ENCODE assay signal across 7 cellular contexts in the genomic region with DNA sequence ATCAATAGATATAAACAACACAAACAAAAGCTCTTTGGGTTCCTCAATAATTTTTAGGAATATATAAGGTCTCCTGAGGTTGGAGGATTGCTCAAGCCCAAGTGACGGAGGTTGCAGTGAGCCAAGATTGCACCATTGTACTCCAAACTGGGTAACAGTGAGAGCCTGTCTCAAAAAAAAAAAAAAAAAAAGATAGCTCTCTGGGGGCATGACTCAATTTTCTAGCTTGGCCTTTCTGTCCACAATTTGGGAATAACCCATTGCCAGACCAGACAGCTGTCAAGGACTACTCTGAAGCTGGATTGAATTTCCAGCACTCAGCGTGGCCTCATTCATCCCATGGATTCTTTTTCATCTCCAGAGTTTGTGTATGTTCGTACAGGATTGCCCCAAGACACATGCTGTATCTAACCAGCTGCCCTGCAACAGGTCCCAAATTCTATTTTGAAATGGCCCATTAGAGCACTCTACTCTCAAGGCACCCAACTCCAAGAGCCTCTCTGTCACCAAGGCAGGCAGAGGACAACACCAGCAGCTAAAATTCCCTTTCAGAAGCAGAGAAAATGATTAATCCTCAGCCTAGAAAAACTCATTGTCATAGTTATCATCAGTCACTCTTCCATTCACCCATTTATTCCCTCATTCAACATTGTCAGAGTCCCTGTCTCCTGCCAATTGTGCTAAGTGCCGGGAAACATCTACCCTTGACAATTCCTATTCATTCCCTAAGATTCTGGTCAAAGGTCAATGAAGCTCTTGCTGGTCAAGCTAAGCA. TPM values are rescaled to one million over a fixed set of nuclear protein-coding genes. Genes with fewer than 3 reads are reported as not detected.
DNase-seq lines count a peak whose midpoint lies in the region; ATAC-seq and TF ChIP-seq lines count a peak whose summit lies in the region.
"Had no signal": no experiment of that assay in that cellular context is flagged by ENCODE, and none has a peak within 500 bp of the region (broad histone marks: within the 10 kb centered on the region; RNA-seq: fewer than 3 reads in every experiment).

No MANE protein-coding gene starts in this region.

- POLR2A ChIA-PET in activated CD8-positive, alpha-beta T cell treated with anti-CD3 and anti-CD28 coated beads for 36 hours (lab: Charles Lee), result no interaction called here
- POLR2A ChIA-PET in activated CD8-positive, alpha-beta T cell treated with anti-CD3 and anti-CD28 coated beads, Interleukin-2, amount 10 ng/mL, durations not matched to agents 7 days and 5 days (lab: Charles Lee), result interaction anchor here (1.1 kb wide), 1 partner anchor 8 kb away, joined by 4 read pairs; no protein-coding TSS in a partner anchor

- CTCF ChIA-PET in activated CD8-positive, alpha-beta T cell treated with anti-CD3 and anti-CD28 coated beads for 36 hours (lab: Charles Lee), result interaction anchor here (0.9 to 1.3 kb wide), 7 partner anchors 8 to 236 kb away, joined by 3 to 4 read pairs (median 3); no protein-coding TSS in a partner anchor
- CTCF ChIA-PET in activated CD8-positive, alpha-beta T cell treated with anti-CD3 and anti-CD28 coated beads, Interleukin-2, amount 10 ng/mL, durations not matched to agents 7 days and 5 days (lab: Charles Lee), result interaction anchor here (0.8 to 2.9 kb wide), 3 partner anchors 30 to 88 kb away, joined by 3 to 8 read pairs (median 3); no protein-coding TSS in a partner anchor

- H3K4me1 Mint-ChIP-seq in activated CD8-positive, alpha-beta T cell treated with anti-CD3 and anti-CD28 coated beads for 36 hours (ENCODE audit: low read depth), result peaks cover 15% of the 10 kb centered on the region
- H3K4me1 Mint-ChIP-seq in activated CD8-positive, alpha-beta T cell treated with anti-CD3 and anti-CD28 coated beads, Interleukin-2, amount 10 ng/mL, durations not matched to agents 7 days and 5 days (ENCODE audit: low read depth), result peaks cover 4% of the 10 kb centered on the region
- H3K4me1 Mint-ChIP-seq in glutamatergic neuron (ENCODE audit: low read depth, unreplicated experiment), result peaks cover 64% of the 10 kb centered on the region
- H3K4me1 Mint-ChIP-seq in type B pancreatic cell (ENCODE audit: unreplicated experiment), result peaks cover 29% of the 10 kb centered on the region

- peak overlapping the region; percentile 16 for H3K27ac Mint-ChIP-seq in activated CD8-positive, alpha-beta T cell treated with anti-CD3 and anti-CD28 coated beads for 36 hours
- H3K27ac Mint-ChIP-seq in activated CD8-positive, alpha-beta T cell treated with anti-CD3 and anti-CD28 coated beads, Interleukin-2, amount 10 ng/mL, durations not matched to agents 7 days and 5 days, result no peak overlapping the region
- H3K27ac Mint-ChIP-seq in glutamatergic neuron (ENCODE audit: unreplicated experiment) (peak overlapping the region; percentile 95), type B pancreatic cell (peak overlapping the region; percentile 90)

- no peak for ATAC-seq in activated CD8-positive, alpha-beta T cell treated with anti-CD3 and anti-CD28 coated beads for 36 hours
- no peak for ATAC-seq in activated CD8-positive, alpha-beta T cell treated with anti-CD3 and anti-CD28 coated beads, Interleukin-2, amount 10 ng/mL, durations not matched to agents 7 days and 5 days

- no peaks in the 10 kb centered on the region for H3K27me3 Mint-ChIP-seq in activated CD8-positive, alpha-beta T cell treated with anti-CD3 and anti-CD28 coated beads for 36 hours
- no peaks in the 10 kb centered on the region for H3K27me3 Mint-ChIP-seq in activated CD8-positive, alpha-beta T cell treated with anti-CD3 and anti-CD28 coated beads, Interleukin-2, amount 10 ng/mL, durations not matched to agents 7 days and 5 days (ENCODE audit: low read depth)
- H3K27me3 Mint-ChIP-seq in glutamatergic neuron (ENCODE audit: unreplicated experiment) (peaks cover 6% of the 10 kb centered on the region), type B pancreatic cell (no peaks in the 10 kb centered on the region)
- H3K27me3 Mint-ChIP-seq: CD4-positive, CD25-positive, alpha-beta regulatory T cell had no signal

- intact Hi-C loops in activated CD8-positive, alpha-beta T cell treated with anti-CD3 and anti-CD28 coated beads for 36 hours (cut with micrococcal nuclease), result no loop called here

- no peak for DNase-seq in activated CD8-positive, alpha-beta T cell treated with anti-CD3 and anti-CD28 coated beads for 36 hours
- no peak for DNase-seq in activated CD8-positive, alpha-beta T cell treated with anti-CD3 and anti-CD28 coated beads, Interleukin-2, amount 10 ng/mL, durations not matched to agents 7 days and 5 days
- DNase-seq in glutamatergic neuron (no peak), type B pancreatic cell (ENCODE audit: extremely low spot score, unreplicated experiment) (no peak), ACHN (no peak), NCI-H774 (lab: John Stamatoyannopoulos, UW) (no peak)
- DNase-seq: CD4-positive, CD25-positive, alpha-beta regulatory T cell had no signal

- no peaks in the 10 kb centered on the region for H3K9me3 Mint-ChIP-seq in activated CD8-positive, alpha-beta T cell treated with anti-CD3 and anti-CD28 coated beads for 36 hours
- no peaks in the 10 kb centered on the region for H3K9me3 Mint-ChIP-seq in activated CD8-positive, alpha-beta T cell treated with anti-CD3 and anti-CD28 coated beads, Interleukin-2, amount 10 ng/mL, durations not matched to agents 7 days and 5 days (ENCODE audit: insufficient read depth)
- H3K9me3 Mint-ChIP-seq in glutamatergic neuron (ENCODE audit: unreplicated experiment) (peaks cover 11% of the 10 kb centered on the region), type B pancreatic cell (no peaks in the 10 kb centered on the region)
- H3K9me3 Mint-ChIP-seq: CD4-positive, CD25-positive, alpha-beta regulatory T cell had no signal

- peaks cover 16% of the 10 kb centered on the region for H3K36me3 Mint-ChIP-seq in activated CD8-positive, alpha-beta T cell treated with anti-CD3 and anti-CD28 coated beads for 36 hours (ENCODE audit: low read depth)
- H3K36me3 Mint-ChIP-seq in activated CD8-positive, alpha-beta T cell treated with anti-CD3 and anti-CD28 coated beads, Interleukin-2, amount 10 ng/mL, durations not matched to agents 7 days and 5 days (ENCODE audit: low read depth), result peaks cover 19% of the 10 kb centered on the region
- no peaks in the 10 kb centered on the region for H3K36me3 Mint-ChIP-seq in glutamatergic neuron (ENCODE audit: unreplicated experiment)
- H3K36me3 Mint-ChIP-seq in type B pancreatic cell, result peaks cover 21% of the 10 kb centered on the region

- no peak for TF ChIP-seq CTCF in activated CD8-positive, alpha-beta T cell treated with anti-CD3 and anti-CD28 coated beads for 36 hours (IDR thresholded peaks at IDR 0.05)
- no peak for TF ChIP-seq CTCF in glutamatergic neuron (IDR thresholded peaks at IDR 0.05; ENCODE audit: partially characterized antibody, unreplicated experiment)
- no peak for TF ChIP-seq CTCF in type B pancreatic cell (conservative IDR thresholded peaks at IDR 0.05)

- no peak overlapping the region for H3K4me3 Mint-ChIP-seq in activated CD8-positive, alpha-beta T cell treated with anti-CD3 and anti-CD28 coated beads for 36 hours
- H3K4me3 Mint-ChIP-seq in activated CD8-positive, alpha-beta T cell treated with anti-CD3 and anti-CD28 coated beads, Interleukin-2, amount 10 ng/mL, durations not matched to agents 7 days and 5 days, result no peak overlapping the region
- peak overlapping the region; percentile 84 for H3K4me3 Mint-ChIP-seq in glutamatergic neuron (ENCODE audit: unreplicated experiment)
- H3K4me3 Mint-ChIP-seq in type B pancreatic cell, result no peak overlapping the region
- H3K4me3 Mint-ChIP-seq: CD4-positive, CD25-positive, alpha-beta regulatory T cell had no signal

- in situ Hi-C loops in ACHN (cut with HindIII; ENCODE audit: low pct_ligation_motif_present, low pct_unique_long_range_greater_than_20kb, low sequenced_read_pairs), result no loop called here

RNA-seq across cellular contexts. Expression of a gene that starts 8.7 kb away (rescaled TPM):
- 10 to 100 TPM; 71.4 to 76.7 TPM for total RNA-seq in activated CD8-positive, alpha-beta T cell treated with anti-CD3 and anti-CD28 coated beads for 36 hours
- total RNA-seq in activated CD8-positive, alpha-beta T cell treated with anti-CD3 and anti-CD28 coated beads, Interleukin-2, amount 10 ng/mL, durations not matched to agents 7 days and 5 days, result 100 to 1,000 TPM in 1 of 2 experiments, 10 to 100 TPM in 1; 95.8 to 105 TPM
- total RNA-seq in glutamatergic neuron (ENCODE audit: unreplicated experiment) (227 TPM), type B pancreatic cell (ENCODE audit: low replicate concordance) (83.1 and 103 TPM in 2 replicates)

RNA-seq across cellular contexts. Expression of a gene that starts 28.9 kb away (rescaled TPM):
- total RNA-seq in activated CD8-positive, alpha-beta T cell treated with anti-CD3 and anti-CD28 coated beads for 36 hours, result 100 to 1,000 TPM; 226 to 228 TPM
- total RNA-seq in activated CD8-positive, alpha-beta T cell treated with anti-CD3 and anti-CD28 coated beads, Interleukin-2, amount 10 ng/mL, durations not matched to agents 7 days and 5 days, result 100 to 1,000 TPM; 135 to 149 TPM
- total RNA-seq in glutamatergic neuron (ENCODE audit: unreplicated experiment), result 125 TPM
- 99.7 and 104 TPM in 2 replicates for total RNA-seq in type B pancreatic cell (ENCODE audit: low replicate concordance)

RNA-seq across cellular contexts. Expression of a gene that starts 36.0 kb away (rescaled TPM):
- 1 to 10 TPM; 7.4 to 8.0 TPM for total RNA-seq in activated CD8-positive, alpha-beta T cell treated with anti-CD3 and anti-CD28 coated beads for 36 hours
- 1 to 10 TPM; 7.3 to 7.8 TPM for total RNA-seq in activated CD8-positive, alpha-beta T cell treated with anti-CD3 and anti-CD28 coated beads, Interleukin-2, amount 10 ng/mL, durations not matched to agents 7 days and 5 days
- 29.2 TPM for total RNA-seq in glutamatergic neuron (ENCODE audit: unreplicated experiment)
- 6.2 and 6.9 TPM in 2 replicates for total RNA-seq in type B pancreatic cell (ENCODE audit: low replicate concordance)

RNA-seq across cellular contexts. Expression of a gene that starts 46.3 kb away (rescaled TPM):
- 100 to 1,000 TPM; 118 to 120 TPM for total RNA-seq in activated CD8-positive, alpha-beta T cell treated with anti-CD3 and anti-CD28 coated beads for 36 hours
- total RNA-seq in activated CD8-positive, alpha-beta T cell treated with anti-CD3 and anti-CD28 coated beads, Interleukin-2, amount 10 ng/mL, durations not matched to agents 7 days and 5 days, result 100 to 1,000 TPM; 104 to 109 TPM
- 94.6 TPM for total RNA-seq in glutamatergic neuron (ENCODE audit: unreplicated experiment)
- total RNA-seq in type B pancreatic cell (ENCODE audit: low replicate concordance), result 161 and 225 TPM in 2 replicates

RNA-seq across cellular contexts. Expression of a gene that starts 48.3 kb away (rescaled TPM):
- total RNA-seq in activated CD8-positive, alpha-beta T cell treated with anti-CD3 and anti-CD28 coated beads for 36 hours, result 10 to 100 TPM; 68.4 to 73.0 TPM
- total RNA-seq in activated CD8-positive, alpha-beta T cell treated with anti-CD3 and anti-CD28 coated beads, Interleukin-2, amount 10 ng/mL, durations not matched to agents 7 days and 5 days, result 10 to 100 TPM; 62.5 to 67.3 TPM
- total RNA-seq in glutamatergic neuron (ENCODE audit: unreplicated experiment) (430 TPM), type B pancreatic cell (ENCODE audit: low replicate concordance) (66.5 and 187 TPM in 2 replicates)
